8 cellular contexts compared by ENCODE assay signal in genomic region chr12:117850048-117850447, GRCh38.
DNase-seq lines count a peak whose midpoint lies in the region; ATAC-seq, FAIRE-seq and TF ChIP-seq lines count a peak whose summit lies in the region.

No MANE protein-coding gene starts in this region.

- RAD21 ChIA-PET in GM12878 (lab: Charles Lee; ENCODE audit: unreplicated experiment) = interaction anchor here (0.6 to 3.1 kb wide), 6 partner anchors 13 to 483 kb away, joined by 3 to 16 read pairs (median 4); no protein-coding TSS in a partner anchor

- no peak for TF ChIP-seq POLR2A in GM12878 (IDR thresholded peaks at IDR 0.05; ENCODE audit: low read depth, low read length)

- no peaks in the 10 kb centered on the region; the same call in 2 of the 3 replicates for H3K9me3 ChIP-seq in GM12878 (replicated peaks; ENCODE audit: control insufficient read depth, insufficient read depth, low read length)

- peak; percentile 46 for TF ChIP-seq RAD21 in GM12878 (IDR thresholded peaks at IDR 0.05; ENCODE audit: insufficient read depth, low read depth, low read length)

- ATAC-seq in GM12878 = peak; percentile 65
- peak; percentile 83 for ATAC-seq in left lobe of liver
- no peak for ATAC-seq in HG03342 (IDR thresholded peaks at IDR 0.05; ENCODE audit: unreplicated experiment)
- no peak for ATAC-seq in HG03460 (IDR thresholded peaks at IDR 0.05; ENCODE audit: unreplicated experiment)
- no peak for ATAC-seq in GM18511 (IDR thresholded peaks at IDR 0.05; ENCODE audit: unreplicated experiment)

- H3K36me3 ChIP-seq in GM06990 (ENCODE audit: control insufficient read depth, insufficient read depth, low read length) (no peaks in the 10 kb centered on the region), GM12878 (ENCODE audit: control insufficient read depth in 2 of 2, insufficient read depth in 2 of 2, low read length in 1 of 2) (no peaks in the 10 kb centered on the region)

- H4K20me1 ChIP-seq in GM12878 (ENCODE audit: control insufficient read depth, insufficient read depth) = no peaks in the 10 kb centered on the region

- H3K4me1 ChIP-seq in GM12878 (ENCODE audit: control insufficient read depth, insufficient read depth, low read length) = peaks cover 6% of the 10 kb centered on the region; the same call in 1 of the 2 replicates

- no peak overlapping the region for H3K9ac ChIP-seq in GM12878 (ENCODE audit: control insufficient read depth, insufficient read depth, low read length)

- no peak overlapping the region for H3K4me2 ChIP-seq in GM12878 (ENCODE audit: control insufficient read depth, insufficient read depth)

- 22% methylated on average over 2 of the region's 2 CpGs for WGBS in GM12878 (ENCODE audit: insufficient coverage, insufficient replicate concordance, low lambda C conversion rate, missing lambda C conversion rate)

- peak; percentile 86 for TF ChIP-seq CTCF in GM06990 (IDR thresholded peaks at IDR 0.05; ENCODE audit: insufficient read depth, low read length, poor library complexity, severe bottlenecking)
- TF ChIP-seq CTCF in GM12878 (IDR thresholded peaks at IDR 0.05 in 2 of 3, conservative IDR thresholded peaks at IDR 0.05 in 1 of 3; ENCODE audit: control insufficient read depth in 2 of 3, extremely low read depth in 1 of 3, insufficient read depth in 1 of 3, low read depth in 3 of 3, low read length in 3 of 3) = peak; percentile 67 to 94 (median 82)

- H2AFZ ChIP-seq in GM12878 (ENCODE audit: control insufficient read depth, low read depth, low read length) = no peak overlapping the region

- no peak for TF ChIP-seq EP300 in GM12878 (IDR thresholded peaks at IDR 0.05; ENCODE audit: borderline replicate concordance in 1 of 2, control insufficient read depth in 1 of 2, low read depth in 2 of 2, low read length in 2 of 2)

- H3K27me3 ChIP-seq in GM06990 (replicated peaks; ENCODE audit: control insufficient read depth, insufficient read depth, low read length) (no peaks in the 10 kb centered on the region; the same call in 1 of the 2 replicates), GM12878 (replicated peaks in 1 of 2; ENCODE audit: control insufficient read depth in 2 of 2, insufficient read depth in 2 of 2, low read length in 1 of 2) (no peaks in the 10 kb centered on the region)

- SMC1A ChIA-PET in GM12878 (lab: Charles Lee; ENCODE audit: uncharacterized antibody, unreplicated experiment) = interaction anchor here (0.8 to 3.6 kb wide), 9 partner anchors 9 to 629 kb away, joined by 3 to 26 read pairs (median 3); no protein-coding TSS in a partner anchor

- no peak overlapping the region for H3K4me3 ChIP-seq in GM06990 (replicated peaks; ENCODE audit: low read depth, low read length)
- H3K4me3 ChIP-seq in GM12878 = no peak overlapping the region

- intact Hi-C loops in GM12878 (cut with micrococcal nuclease; ENCODE audit: unreplicated experiment) = loop anchor here (5.0 kb wide), 1 partner anchor 483 kb away; no protein-coding TSS in a partner anchor

- CTCF ChIA-PET in GM12878 (lab: Yijun Ruan, JAX) = interaction anchor here (0.6 to 4.6 kb wide), 38 partner anchors 8 to 869 kb away, joined by 3 to 61 read pairs (median 4); partner anchors contain the start of genes SUDS3 and TAOK3

- in situ Hi-C loops in GM12878 (cut with MboI) = no loop called here

- POLR2A ChIA-PET in GM12878 (lab: Charles Lee) = interaction anchor here (1.2 kb wide), 1 partner anchor 13 kb away, joined by 4 read pairs; no protein-coding TSS in a partner anchor

- no peak overlapping the region for H3K27ac ChIP-seq in GM12878 (ENCODE audit: control insufficient read depth, insufficient read depth)

- no TSS peak for BruUV-seq in GM12878 (replicated peaks; lab: Mats Ljungman, UMichigan)

- DNase-seq in AG08396 (ENCODE audit: low spot score) (peak; percentile 63), GM06990 (ENCODE audit: extremely low read depth, insufficient read length) (no peak), NCI-H146 (lab: John Stamatoyannopoulos, UW) (peak; percentile 26), GM12878 (ENCODE audit: low read depth, low spot score) (no peak), left lobe of liver (ENCODE audit: low spot score) (no peak)

- no peaks in the 10 kb centered on the region for H3K79me2 ChIP-seq in GM12878 (ENCODE audit: control insufficient read depth, insufficient read depth, low read length)

- FAIRE-seq in GM12878 (lab: Jason Lieb, UNC) = peak; percentile 87

TF ChIP-seq in GM12878, 131 proteins besides CTCF, POLR2A, EP300 and RAD21:
- TF ChIP-seq SMC3 (IDR thresholded peaks at IDR 0.05; ENCODE audit: borderline replicate concordance, low read length) = peak; percentile 49; the same call in 1 of the 2 replicates
- no peak for TF ChIP-seq PML (IDR thresholded peaks at IDR 0.05; ENCODE audit: low read length)
- TF ChIP-seq MYC (IDR thresholded peaks at IDR 0.05; ENCODE audit: insufficient read depth, insufficient read length, insufficient replicate concordance, low read length, severe bottlenecking) = no peak
TF ChIP-seq in GM12878: peak in this region for 1.

Comparison
In these comparisons a context has a peak if more than half of its experiments do, and no peak if none do; other contexts are left out.
1. DNase-seq: peak in AG08396 (single experiment) and NCI-H146 (single experiment); none in GM06990 (single experiment), GM12878 (single experiment) and left lobe of liver (single experiment).
2. ATAC-seq: peak in GM12878 (single experiment) and left lobe of liver (single experiment); none in HG03342 (single experiment), HG03460 (single experiment) and GM18511 (single experiment).